ENCODE assay signal across 10 cellular contexts in the genomic region with DNA sequence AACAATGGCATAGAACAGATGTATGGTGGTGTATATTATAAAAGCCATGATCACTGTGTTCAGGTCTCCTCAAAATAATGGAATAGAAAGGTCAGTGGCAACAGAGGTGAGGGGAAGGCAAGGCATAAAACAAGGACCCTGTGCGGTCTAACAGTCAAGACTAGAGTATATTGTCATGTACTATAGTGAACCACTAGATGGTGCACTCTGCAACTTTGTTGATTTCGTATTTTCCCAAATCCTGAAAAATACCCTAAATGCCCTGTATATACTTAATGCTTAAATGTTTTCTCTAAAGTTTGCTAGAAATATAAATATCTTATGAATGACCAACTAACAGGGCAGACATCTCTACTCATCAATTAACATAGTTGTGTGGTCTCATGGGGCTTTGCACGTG.
DNase-seq lines count a peak whose midpoint lies in the region; ATAC-seq, FAIRE-seq and TF ChIP-seq lines count a peak whose summit lies in the region.
"Had no signal": no experiment of that assay in that cellular context is flagged by ENCODE, and none has a peak within 500 bp of the region (broad histone marks: within the 10 kb centered on the region; RNA-seq: fewer than 3 reads in every experiment).

No MANE protein-coding gene starts in this region.

- H3K27ac ChIP-seq in coronary artery, result no peak overlapping the region
- H3K27ac ChIP-seq in parathyroid adenoma, result no peak overlapping the region
- H3K27ac ChIP-seq: neutrophil had no signal

- no peak overlapping the region for H2AFZ ChIP-seq in parathyroid adenoma

- H3K79me2 ChIP-seq in parathyroid adenoma, result no peaks in the 10 kb centered on the region

- H3K4me2 ChIP-seq in parathyroid adenoma (ENCODE audit: low read length), result no peak overlapping the region

- no peak for ATAC-seq in HG02763 (IDR thresholded peaks at IDR 0.05; ENCODE audit: unreplicated experiment)
- no peak for ATAC-seq in HG03439 (IDR thresholded peaks at IDR 0.05; ENCODE audit: unreplicated experiment)

- no peaks in the 10 kb centered on the region for H3K9me3 ChIP-seq in parathyroid adenoma (ENCODE audit: control insufficient read depth, low read length)
- H3K9me3 ChIP-seq: neutrophil had no signal

- peak; percentile 44; the same call in 1 of the 2 replicates for TF ChIP-seq CTCF in GM12875 (IDR thresholded peaks at IDR 0.05; ENCODE audit: borderline replicate concordance, insufficient read depth, low read depth, low read length)
- TF ChIP-seq CTCF in coronary artery (IDR thresholded peaks at IDR 0.05), result peak; percentile 23
- TF ChIP-seq CTCF in parathyroid adenoma (IDR thresholded peaks at IDR 0.05), result peak; percentile 34

- H3K27me3 ChIP-seq in parathyroid adenoma (ENCODE audit: control insufficient read depth, insufficient read depth, low read length), result no peaks in the 10 kb centered on the region
- H3K27me3 ChIP-seq: neutrophil had no signal

- H3K4me3 ChIP-seq in GM12875 (ENCODE audit: low read depth, low read length) (no peak overlapping the region), coronary artery (no peak overlapping the region), parathyroid adenoma (ENCODE audit: low read depth, low read length) (no peak overlapping the region)

- no peak for FAIRE-seq in frontal cortex (lab: Jason Lieb, UNC)
- FAIRE-seq: bronchial epithelial cell had no signal

- H3K36me3 ChIP-seq in parathyroid adenoma (ENCODE audit: control insufficient read depth, insufficient read depth, low read length), result no peaks in the 10 kb centered on the region
- H3K36me3 ChIP-seq: neutrophil had no signal

- H3K4me1 ChIP-seq in parathyroid adenoma, result no peaks in the 10 kb centered on the region

- DNase-seq in NCI-H1694 (lab: John Stamatoyannopoulos, UW), result peak; percentile 2
- no peak for DNase-seq in coronary artery (ENCODE audit: low spot score)
- no peak for DNase-seq in frontal cortex (ENCODE audit: low spot score in 2 of 2)
- DNase-seq: GOT3 had no signal

- H3K9ac ChIP-seq in parathyroid adenoma, result no peak overlapping the region
